In genomic region chr6:61675734-61676133, GRCh38 we compare ENCODE assay signal across 31 cellular contexts.
"Had no signal": no experiment of that assay in that cellular context is flagged by ENCODE, and none has a peak within 500 bp of the region (broad histone marks: within the 10 kb centered on the region; RNA-seq: fewer than 3 reads in every experiment).

No MANE protein-coding gene starts in this region.

- H3K4me1 ChIP-seq: pancreas, prostate gland, spleen, suprapubic skin, testis, tibial artery, transverse colon, upper lobe of right lung, uterus had no signal

- H3K4me2 ChIP-seq: smooth muscle cell had no signal

- H3K27ac ChIP-seq: neutrophil, pancreas, prostate gland, skin epidermis, spleen, suprapubic skin, testis, tibial artery, transverse colon, upper lobe of right lung, uterus had no signal

- H3K9me3 ChIP-seq: neutrophil, pancreas, prostate gland, suprapubic skin, testis, tibial artery, upper lobe of right lung, uterus had no signal

- H3K36me3 Mint-ChIP-seq: naive thymus-derived CD8-positive, alpha-beta T cell; natural killer cell treated with Interleukin-12 subunit alpha and Interleukin-12 subunit beta and Interleukin-15 and Interleukin-18, amount 100 ng/mL, for 72 hours; stimulated activated memory B cell treated with anti-CD40 and anti-IgM and Interleukin-4, amounts not matched to agents 10 μg/mL and 1 μg/mL and 100 μg/mL, for 72 hours; type B pancreatic cell had no signal

- H3K4me1 Mint-ChIP-seq: naive thymus-derived CD8-positive, alpha-beta T cell; nephron progenitor cell; neural crest cell; stimulated activated memory B cell treated with anti-CD40 and anti-IgM and Interleukin-4, amounts not matched to agents 10 μg/mL and 1 μg/mL and 100 μg/mL, for 72 hours; stimulated activated naive CD8-positive, alpha-beta T cell treated with anti-CD3 and anti-CD28 coated beads, Interleukin-15, amount 100 ng/mL, for 72 hours had no signal

- H3K27me3 ChIP-seq: neutrophil, pancreas, spleen, suprapubic skin, testis, tibial artery, transverse colon, upper lobe of right lung, uterus had no signal

- H3K4me3 ChIP-seq: pancreas, prostate gland, skin epidermis, smooth muscle cell, spleen, suprapubic skin, testis, tibial artery, transverse colon, upper lobe of right lung, uterus had no signal

- H3K36me3 ChIP-seq: neutrophil, pancreas, prostate gland, spleen, suprapubic skin, tibial artery, transverse colon, upper lobe of right lung, uterus had no signal

- H3K27me3 Mint-ChIP-seq: naive thymus-derived CD8-positive, alpha-beta T cell; natural killer cell treated with Interleukin-12 subunit alpha and Interleukin-12 subunit beta and Interleukin-15 and Interleukin-18, amount 100 ng/mL, for 72 hours; stimulated activated memory B cell treated with anti-CD40 and anti-IgM and Interleukin-4, amounts not matched to agents 10 μg/mL and 1 μg/mL and 100 μg/mL, for 72 hours; stimulated activated naive CD8-positive, alpha-beta T cell treated with anti-CD3 and anti-CD28 coated beads, Interleukin-15, amount 100 ng/mL, for 72 hours; type B pancreatic cell had no signal

- ATAC-seq: naive thymus-derived CD8-positive, alpha-beta T cell; natural killer cell treated with Interleukin-12 subunit alpha and Interleukin-12 subunit beta and Interleukin-15 and Interleukin-18, amount 100 ng/mL, for 72 hours; pancreas; right cardiac atrium; sciatic nerve; stimulated activated memory B cell treated with anti-CD40 and anti-IgM and Interleukin-4, amounts not matched to agents 10 μg/mL and 1 μg/mL and 100 μg/mL, for 72 hours; stimulated activated naive CD8-positive, alpha-beta T cell treated with anti-CD3 and anti-CD28 coated beads, Interleukin-15, amount 100 ng/mL, for 72 hours; stimulated activated naive CD8-positive, alpha-beta T cell treated with anti-CD3 and anti-CD28 coated beads, Interleukin-15, Interleukin-2, amounts not matched to agents 100 U/mL and 50 U/mL, for 24 hours; upper lobe of right lung had no signal

- H3K9me3 Mint-ChIP-seq: nephron progenitor cell; stimulated activated memory B cell treated with anti-CD40 and anti-IgM and Interleukin-4, amounts not matched to agents 10 μg/mL and 1 μg/mL and 100 μg/mL, for 72 hours; type B pancreatic cell had no signal

- H3K27ac Mint-ChIP-seq: naive thymus-derived CD8-positive, alpha-beta T cell; natural killer cell treated with Interleukin-12 subunit alpha and Interleukin-12 subunit beta and Interleukin-15 and Interleukin-18, amount 100 ng/mL, for 72 hours; nephron progenitor cell; stimulated activated memory B cell treated with anti-CD40 and anti-IgM and Interleukin-4, amounts not matched to agents 10 μg/mL and 1 μg/mL and 100 μg/mL, for 72 hours; stimulated activated naive CD8-positive, alpha-beta T cell treated with anti-CD3 and anti-CD28 coated beads, Interleukin-15, amount 100 ng/mL, for 72 hours; type B pancreatic cell had no signal

- H3K4me3 Mint-ChIP-seq: naive thymus-derived CD8-positive, alpha-beta T cell; natural killer cell treated with Interleukin-12 subunit alpha and Interleukin-12 subunit beta and Interleukin-15 and Interleukin-18, amount 100 ng/mL, for 72 hours; nephron progenitor cell; neural crest cell; stimulated activated memory B cell treated with anti-CD40 and anti-IgM and Interleukin-4, amounts not matched to agents 10 μg/mL and 1 μg/mL and 100 μg/mL, for 72 hours; stimulated activated naive CD8-positive, alpha-beta T cell treated with anti-CD3 and anti-CD28 coated beads, Interleukin-15, amount 100 ng/mL, for 72 hours; type B pancreatic cell had no signal

- DNase-seq: naive thymus-derived CD8-positive, alpha-beta T cell; nephron progenitor cell; nucleus accumbens; pancreas; retina; right cardiac atrium; spleen; stimulated activated CD4-positive, alpha-beta T cell treated with anti-CD3 and anti-CD28 coated beads, Interleukin-12 subunit alpha, Interleukin-12 subunit beta, amount 100 ng/mL, for 4 hours; stimulated activated CD4-positive, alpha-beta T cell treated with anti-CD3 and anti-CD28 coated beads, Interleukin-1b, Interleukin-23, amount 100 ng/mL, for 48 hours; stimulated activated CD4-positive, alpha-beta T cell treated with anti-CD3 and anti-CD28 coated beads, Interleukin-4, amount 100 ng/mL, for 1 hour; stimulated activated CD4-positive, alpha-beta T cell treated with anti-CD3 and anti-CD28 coated beads, Interleukin-4, amount 100 ng/mL, for 4 hours; stimulated activated CD8-positive, alpha-beta memory T cell treated with anti-CD3 and anti-CD28 coated beads, Interleukin-4, amount 100 ng/mL, for 48 hours; stimulated activated naive CD4-positive, alpha-beta T cell; stimulated activated naive CD8-positive, alpha-beta T cell treated with anti-CD3 and anti-CD28 coated beads, Interleukin-15, amount 100 ng/mL, for 72 hours; stimulated activated naive CD8-positive, alpha-beta T cell treated with anti-CD3 and anti-CD28 coated beads, Interleukin-15, Interleukin-2, amounts not matched to agents 100 U/mL and 50 U/mL, for 24 hours; substantia nigra; testis; tibial artery; transverse colon; upper lobe of right lung; uterus had no signal
